Comparison of ENCODE assay signal across 31 cellular contexts in genomic region chr10:88122145-88122544, GRCh38.
"Had no signal": no experiment of that assay in that cellular context is flagged by ENCODE, and none has a peak within 500 bp of the region (broad histone marks: within the 10 kb centered on the region; RNA-seq: fewer than 3 reads in every experiment).

No MANE protein-coding gene starts in this region.

- H3K9me2 ChIP-seq: SK-N-SH had no signal

- H3K27ac ChIP-seq: adrenal gland, SJSA1 had no signal

- ATAC-seq: activated naive CD4-positive, alpha-beta T cell treated with anti-CD3 and anti-CD28 coated beads, Interleukin-2, amount 50 U/mL, for 72 hours; activated T-cell treated with anti-CD3 and anti-CD28 coated beads, Interleukin-2, amount 50 U/mL, for 4 hours had no signal

- H3K27me3 ChIP-seq: adrenal gland, SJSA1 had no signal

- H3K4me3 ChIP-seq: adrenal gland, SJSA1 had no signal

- H3K9ac ChIP-seq: SK-N-SH had no signal

- DNase-seq: activated CD4-positive, alpha-beta memory T cell treated with anti-CD3 and anti-CD28 coated beads for 36 hours; activated CD4-positive, alpha-beta T cell treated with anti-CD3 and anti-CD28 coated beads, Interleukin-2, amount 50 U/mL, for 1 hour; activated CD8-positive, alpha-beta memory T cell treated with anti-CD3 and anti-CD28 coated beads, Interleukin-2, amount 50 U/mL, for 4 hours; activated gamma-delta T cell treated with Interleukin-2 at 50 U/mL for 16 hours; activated naive CD4-positive, alpha-beta T cell treated with anti-CD3 and anti-CD28 coated beads for 36 hours; activated T-cell treated with anti-CD3 and anti-CD28 coated beads for 4 hours; activated T-cell treated with anti-CD3 and anti-CD28 coated beads, Interleukin-2, amount 50 U/mL, for 4 hours; adrenal gland; caudate nucleus; cerebellar nuclear complex; KG1; NCI-H1092 treated with DMSO at 0.1 percent for 48 hours; NCI-H1417; NCI-H146; NCI-H187; NCI-H2029 treated with DMSO at 0.1 percent for 48 hours; NCI-H2107; NCI-H2171; NCI-H2227 treated with DMSO at 0.1 percent for 48 hours; NCI-H446; NCI-H510A treated with DMSO at 0.1 percent for 48 hours; NCI-H526 treated with DMSO at 0.1 percent for 48 hours; NCI-H774; OCI-M1; SHP77; SK-N-SH; T-helper 1 cell; T1000 had no signal

- H3K4me2 ChIP-seq: SK-N-SH had no signal

- H3K36me3 ChIP-seq: adrenal gland, SJSA1 had no signal

- H3K9me3 ChIP-seq: adrenal gland, SJSA1, SK-N-SH had no signal

- FAIRE-seq: bronchial epithelial cell had no signal
